Comparison of ENCODE assay signal across 16 cellular contexts in the genomic region with DNA sequence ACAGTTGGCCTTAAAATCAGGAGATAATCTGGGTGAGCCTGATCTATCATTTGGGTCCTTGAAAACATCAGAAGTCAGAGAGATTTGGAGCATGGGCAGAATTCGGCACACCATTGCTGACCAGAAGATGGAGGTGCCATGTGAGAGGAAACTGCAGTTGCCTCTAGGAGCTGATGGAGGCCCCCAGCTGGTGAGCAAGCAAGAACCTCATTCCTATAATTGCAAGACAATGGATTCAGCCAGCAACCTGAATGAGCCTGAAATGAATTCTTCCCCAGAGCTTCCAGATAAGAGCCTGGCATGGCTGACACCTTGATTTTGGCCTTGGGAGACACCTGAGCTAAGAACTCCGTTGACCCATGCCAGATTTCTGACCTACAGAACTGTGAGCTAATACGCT.
DNase-seq lines count a peak whose midpoint lies in the region; ATAC-seq and TF ChIP-seq lines count a peak whose summit lies in the region.
"Had no signal": no experiment of that assay in that cellular context is flagged by ENCODE, and none has a peak within 500 bp of the region (broad histone marks: within the 10 kb centered on the region; RNA-seq: fewer than 3 reads in every experiment).

No MANE protein-coding gene starts in this region.

- TF ChIP-seq CTCF in H9 (conservative IDR thresholded peaks at IDR 0.05) = no peak; the same call in 2 of the 3 replicates
- peak; percentile 3 for TF ChIP-seq CTCF in foreskin fibroblast (IDR thresholded peaks at IDR 0.05; ENCODE audit: low read depth, low read length)
- TF ChIP-seq CTCF in nephron (IDR thresholded peaks at IDR 0.05; ENCODE audit: unreplicated experiment in 3 of 3) = no peak

- H2BK5ac ChIP-seq in H9 (ENCODE audit: insufficient read length, low read length) = no peak overlapping the region

- H3K79me2 ChIP-seq in H9 (ENCODE audit: insufficient read depth, low read length) = no peaks in the 10 kb centered on the region

- H2BK120ac ChIP-seq in H9 (ENCODE audit: low read depth, low read length, poor library complexity, severe bottlenecking) = no peak overlapping the region

- H3K4me3 Mint-ChIP-seq in H9 (no peak overlapping the region), nephron (no peak overlapping the region)
- H3K4me3 Mint-ChIP-seq: CD8-positive, alpha-beta memory T cell had no signal

- no peak overlapping the region for H3K14ac ChIP-seq in H9 (ENCODE audit: insufficient read depth, low read length)

- no peaks in the 10 kb centered on the region for H3K79me1 ChIP-seq in H9 (ENCODE audit: insufficient read depth, low read depth, low read length, poor library complexity, severe bottlenecking)

- H3K9ac ChIP-seq in H9 (ENCODE audit: extremely low read depth, insufficient read length, low read length) = no peak overlapping the region
- H3K9ac ChIP-seq: BLaER1 treated with 17β-estradiol and CSF1 and Interleukin-3, amounts not matched to agents 10 nM and 100 nM; KMS-11 had no signal

- H3K4me3 ChIP-seq in foreskin fibroblast (ENCODE audit: low read depth in 1 of 2, low read length in 2 of 2) = no peak overlapping the region
- H3K4me3 ChIP-seq: BLaER1 treated with 17β-estradiol and CSF1 and Interleukin-3, amounts not matched to agents 10 nM and 100 nM; SJSA1 had no signal

- no peak overlapping the region for H3K56ac ChIP-seq in H9 (ENCODE audit: insufficient read length, low read depth, low read length)

- no peak for ATAC-seq in GM18861 (IDR thresholded peaks at IDR 0.05; ENCODE audit: unreplicated experiment)
- ATAC-seq: Panc1 had no signal

- H4K5ac ChIP-seq in H9 (ENCODE audit: insufficient read length, low read depth, low read length) = no peak overlapping the region

- no peaks in the 10 kb centered on the region for H3K9me3 Mint-ChIP-seq in H9
- H3K9me3 Mint-ChIP-seq in nephron = no peaks in the 10 kb centered on the region
- H3K9me3 Mint-ChIP-seq: CD8-positive, alpha-beta memory T cell had no signal

- peaks cover 25 to 27% of the 10 kb centered on the region in 2 experiments for H3K4me1 Mint-ChIP-seq in H9
- peaks cover 48% of the 10 kb centered on the region for H3K4me1 Mint-ChIP-seq in nephron
- H3K4me1 Mint-ChIP-seq: CD8-positive, alpha-beta memory T cell had no signal

- H3K27me3 Mint-ChIP-seq in H9 (ENCODE audit: low read depth) (no peaks in the 10 kb centered on the region; the same call in 1 of the 2 replicates), nephron (ENCODE audit: low read depth) (no peaks in the 10 kb centered on the region)

- H3K4me2 ChIP-seq in H9 (ENCODE audit: insufficient read depth, insufficient read length, low read length) = no peak overlapping the region
- H3K4me2 ChIP-seq: KMS-11 had no signal

- no peak overlapping the region for H4K8ac ChIP-seq in H9 (replicated peaks; ENCODE audit: insufficient read length, low read depth, low read length)

- H3K27ac Mint-ChIP-seq in H9 (peak overlapping the region in 1 of 3 experiments; percentile 71; a peak in 1 of 7 replicates), nephron (peak overlapping the region; percentile 71 to 95 (median 88))

- no peaks in the 10 kb centered on the region for H3K36me3 Mint-ChIP-seq in H9 (ENCODE audit: insufficient read depth in 1 of 3, low read depth in 3 of 3)
- H3K36me3 Mint-ChIP-seq in nephron (ENCODE audit: low read depth) = no peaks in the 10 kb centered on the region
- H3K36me3 Mint-ChIP-seq: CD8-positive, alpha-beta memory T cell had no signal

- peak; percentile 44 for DNase-seq in H9
- DNase-seq in NCI-H69 (lab: John Stamatoyannopoulos, UW) = peak; percentile 72
- no peak for DNase-seq in foreskin fibroblast
- no peak for DNase-seq in OCI-M1 (lab: John Stamatoyannopoulos, UW)
- DNase-seq in HuH-7 (ENCODE audit: low spot score) = no peak
- DNase-seq: CD8-positive, alpha-beta memory T cell; NCI-H2029; NCI-H2171; NCI-H446 treated with DMSO at 0.1 percent for 48 hours; NCI-H774 had no signal

- H4K91ac ChIP-seq in H9 (ENCODE audit: insufficient read length, low read depth, low read length) = no peak overlapping the region

- no peak overlapping the region for H3K23ac ChIP-seq in H9 (ENCODE audit: insufficient read length, low read depth, low read length)

- no peak overlapping the region for H2BK15ac ChIP-seq in H9 (ENCODE audit: low read depth, low read length)

- no peak overlapping the region for H2BK12ac ChIP-seq in H9 (ENCODE audit: insufficient read length, low read depth, low read length)

- peaks cover 7% of the 10 kb centered on the region for H3K4me1 ChIP-seq in H9 (ENCODE audit: insufficient read depth, low read length)
- H3K4me1 ChIP-seq: SJSA1 had no signal

- no peaks in the 10 kb centered on the region for H4K20me1 ChIP-seq in H9 (ENCODE audit: control insufficient read depth, insufficient read depth, insufficient read length)
- H4K20me1 ChIP-seq: BLaER1 treated with 17β-estradiol and CSF1 and Interleukin-3, amounts not matched to agents 10 nM and 100 nM had no signal

- H2AFZ ChIP-seq in H9 (ENCODE audit: low read length) = no peak overlapping the region

- no peaks in the 10 kb centered on the region for H3K9me3 ChIP-seq in H9 (ENCODE audit: control insufficient read depth, low read depth, low read length)
- H3K9me3 ChIP-seq: SJSA1 had no signal

- H3K27ac ChIP-seq in H9 (ENCODE audit: insufficient read length, low read depth, low read length) = no peak overlapping the region
- H3K27ac ChIP-seq: BLaER1 treated with 17β-estradiol and CSF1 and Interleukin-3, amounts not matched to agents 10 nM and 100 nM; KMS-11; SJSA1 had no signal

- no peak overlapping the region for H2BK20ac ChIP-seq in H9 (ENCODE audit: low read depth, low read length, poor library complexity, severe bottlenecking)

- no peaks in the 10 kb centered on the region for H3K27me3 ChIP-seq in H9 (ENCODE audit: insufficient read depth, low read length)
- H3K27me3 ChIP-seq: SJSA1 had no signal

- H3K18ac ChIP-seq in H9 (ENCODE audit: insufficient read length, low read depth, low read length) = no peak overlapping the region

- no peak overlapping the region for H2AK5ac ChIP-seq in H9 (ENCODE audit: insufficient read length, low read length)

- H3K4ac ChIP-seq in H9 (ENCODE audit: low read depth, low read length) = no peak overlapping the region

- H3K23me2 ChIP-seq in H9 (ENCODE audit: insufficient read length, low read depth, low read length, poor library complexity, severe bottlenecking) = no peaks in the 10 kb centered on the region

- no CpG with 5 or more reads among the region's 3 CpGs for WGBS in H9 (ENCODE audit: extremely low coverage, insufficient read length, low lambda C conversion rate)

- no peak overlapping the region for H3T11ph ChIP-seq in H9 (ENCODE audit: low read length)

Comparison
In these comparisons a context has a peak if more than half of its experiments do, and no peak if none do; other contexts are left out.
1. DNase-seq: peak in H9 (single experiment) and NCI-H69 (single experiment); none in foreskin fibroblast (0 of 2), OCI-M1 (single experiment) and HuH-7 (single experiment).